ENCODE assay signal across 8 cellular contexts in the genomic region with DNA sequence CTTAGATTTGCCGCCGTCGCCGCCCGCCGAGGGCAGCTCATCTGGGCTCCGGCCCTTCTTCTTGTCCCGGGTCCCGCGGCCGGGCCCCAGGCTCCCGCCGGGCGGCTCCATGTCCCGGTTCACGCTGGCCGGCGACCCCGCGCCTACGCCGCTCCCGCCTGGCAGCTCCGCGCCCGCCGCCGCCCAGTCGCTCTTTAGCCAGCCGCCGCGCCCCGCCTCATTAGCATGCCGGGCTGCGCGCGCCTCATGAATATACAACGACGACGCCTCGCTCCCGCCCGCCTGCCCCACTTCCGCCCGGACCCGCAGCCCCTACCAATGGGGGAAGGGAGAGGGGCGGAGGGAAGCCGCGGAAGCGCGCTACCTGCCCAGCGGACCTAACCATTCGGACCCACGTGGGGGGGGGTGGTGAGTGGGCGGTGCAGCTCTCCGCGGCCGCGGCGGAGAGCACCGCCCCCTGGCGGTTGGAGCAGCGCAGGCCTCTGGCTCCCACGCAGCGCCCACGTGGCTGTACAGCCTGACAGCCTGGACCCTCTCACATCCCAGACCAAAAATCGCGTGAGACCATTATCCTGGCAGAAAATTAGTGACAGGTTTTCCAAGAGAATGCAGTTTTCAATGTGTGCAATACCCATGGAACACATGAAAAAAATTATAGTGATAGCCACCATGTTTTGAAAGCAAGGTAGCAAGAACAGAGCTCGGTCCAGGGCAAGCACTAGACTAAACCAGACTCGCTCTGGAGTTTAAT. TPM values are rescaled to one million over a fixed set of nuclear protein-coding genes. Genes with fewer than 3 reads are reported as not detected.
DNase-seq lines count a peak whose midpoint lies in the region; ATAC-seq, FAIRE-seq and TF ChIP-seq lines count a peak whose summit lies in the region.

TSS of gene DIAPH1 (minus strand) at position 197 of the 751 bp plus-strand sequence. CDS start at position 111, 86 bp downstream.

- H3K4me1 ChIP-seq in pancreas, result peaks cover 10 to 27% (median 12%) of the 10 kb centered on the region in 3 donors
- H3K4me1 ChIP-seq in tibial artery, result peaks cover 0 to 39% (median 14%) of the 10 kb centered on the region in 4 donors

- H3K27me3 ChIP-seq in pancreas (no peaks in the 10 kb centered on the region), tibial artery (no peaks in the 10 kb centered on the region)

- intact Hi-C loops in head of caudate nucleus (cut with DNase I), result loop anchor here (2.0 kb wide), 1 partner anchor 26 kb away; no protein-coding TSS in a partner anchor
- intact Hi-C loops in pancreas (cut with DNase I), result no loop called here
- intact Hi-C loops in tibial artery (cut with DNase I; ENCODE audit: low total_unique reads), result loop anchor here (1.0 kb wide), 1 partner anchor 27 kb away; no protein-coding TSS in a partner anchor

- H3K4me3 ChIP-seq in GM12865 (ENCODE audit: low read depth, low read length) (peak within 1 kb of the TSS; percentile 63), pancreas (peak within 1 kb of the TSS; percentile 62 to 99 (median 86)), tibial artery (peak within 1 kb of the TSS; percentile 69 to 97)

- DNase-seq in GM12865 (ENCODE audit: low read depth) (peak; percentile 99), NCI-H1105 (lab: John Stamatoyannopoulos, UW) (peak; percentile 89), SKM-1 treated with dmso at 0.1 percent for 144 hours (lab: John Stamatoyannopoulos, UW; ENCODE audit: unreplicated experiment) (peak; percentile 95), head of caudate nucleus (peak; percentile 71 to 96 (median 89)), pancreas (peak; percentile 98 to 99 (median 98)), tibial artery (peak; percentile 98 to 99)

- peaks cover 0 to 28% (median 7%) of the 10 kb centered on the region in 3 donors for H3K36me3 ChIP-seq in pancreas
- peaks cover 26 to 37% (median 30%) of the 10 kb centered on the region in 3 donors for H3K36me3 ChIP-seq in tibial artery

- ATAC-seq in HG02642 (IDR thresholded peaks at IDR 0.05; ENCODE audit: poor library complexity, unreplicated experiment), result peak; percentile 85
- peak; percentile 91 to 96 (median 94) for ATAC-seq in pancreas

- WGBS in pancreas, 2 donors, result 1% methylated on average over 42 to 70 of the region's 70 CpGs

- peaks cover 53% of the 10 kb centered on the region for H3K4me1 Mint-ChIP-seq in activated naive CD8-positive, alpha-beta T cell (ENCODE audit: low read depth)

- peak; percentile 98 for TF ChIP-seq CTCF in GM12865 (IDR thresholded peaks at IDR 0.05; ENCODE audit: insufficient read depth, low read depth, low read length, missing control alignments)
- peak; percentile 94 to 99 (median 98) for TF ChIP-seq CTCF in pancreas (IDR thresholded peaks at IDR 0.05)
- TF ChIP-seq CTCF in tibial artery (IDR thresholded peaks at IDR 0.05), result peak; percentile 98 to 99

- FAIRE-seq in pancreas (lab: Jason Lieb, UNC), result no peak

- no peaks in the 10 kb centered on the region for H3K9me3 Mint-ChIP-seq in activated naive CD8-positive, alpha-beta T cell (ENCODE audit: low read depth)

- H3K9me3 ChIP-seq in pancreas (no peaks in the 10 kb centered on the region), tibial artery (no peaks in the 10 kb centered on the region)

- no peaks in the 10 kb centered on the region for H3K27me3 Mint-ChIP-seq in activated naive CD8-positive, alpha-beta T cell

- peak within 1 kb of the TSS; percentile 99 for H3K4me3 Mint-ChIP-seq in activated naive CD8-positive, alpha-beta T cell

- H3K36me3 Mint-ChIP-seq in activated naive CD8-positive, alpha-beta T cell, result peaks cover 11% of the 10 kb centered on the region

- peak within 1 kb of the TSS; percentile 93 to 99 (median 98) for H3K27ac ChIP-seq in pancreas
- peak within 1 kb of the TSS; percentile 86 to 97 for H3K27ac ChIP-seq in tibial artery

- peak within 1 kb of the TSS; percentile 96 for H3K27ac Mint-ChIP-seq in activated naive CD8-positive, alpha-beta T cell

RNA-seq across cellular contexts. Expression of gene DIAPH1, which starts in this region (rescaled TPM):
- 10 to 100 TPM; 41.1 to 72.7 (median 61.0) TPM for total RNA-seq in pancreas
- polyA plus RNA-seq in pancreas, result 10 to 100 TPM; 28.9 to 41.2 TPM

Comparison
In these comparisons a context has a peak if more than half of its experiments do, and no peak if none do; other contexts are left out.
1. Peak in every context shown above with its lines: DNase-seq, ATAC-seq, H3K4me3 ChIP-seq and H3K27ac ChIP-seq.
2. intact Hi-C loops: an anchor here in head of caudate nucleus (2.0 kb wide) and tibial artery (1.0 kb wide); none called in pancreas.